In genomic region chr5:180297587-180298282, GRCh38 we compare ENCODE assay signal across 16 cellular contexts. TPM values are rescaled to one million over a fixed set of nuclear protein-coding genes. Genes with fewer than 3 reads are reported as not detected.
DNase-seq lines count a peak whose midpoint lies in the region; ATAC-seq and TF ChIP-seq lines count a peak whose summit lies in the region.
"Had no signal": no experiment of that assay in that cellular context is flagged by ENCODE, and none has a peak within 500 bp of the region (broad histone marks: within the 10 kb centered on the region; RNA-seq: fewer than 3 reads in every experiment).

No MANE protein-coding gene starts in this region.

- CTCF ChIA-PET in MCF 10A (lab: Yijun Ruan, JAX), result interaction anchor here (1.7 to 7.3 kb wide), 2 partner anchors 31 to 173 kb away, joined by 6 to 212 read pairs; no protein-coding TSS in a partner anchor
- CTCF ChIA-PET in mammary epithelial cell (lab: Charles Lee; ENCODE audit: low non-redundant PET), result no interaction called here

- H3K79me2 ChIP-seq in mammary epithelial cell (ENCODE audit: insufficient read depth, low read length), result no peaks in the 10 kb centered on the region

- H3K27ac Mint-ChIP-seq in MCF 10A (ENCODE audit: low read depth, unreplicated experiment), result no peak overlapping the region
- H3K27ac Mint-ChIP-seq in endodermal cell, result peak overlapping the region; percentile 21
- peak overlapping the region; percentile 42 for H3K27ac Mint-ChIP-seq in stimulated activated naive B cell treated with anti-CD40 and anti-IgM and Interleukin-4, amounts not matched to agents 10 μg/mL and 1 μg/mL and 100 μg/mL, for 72 hours

- H3K27me3 ChIP-seq in mammary epithelial cell (ENCODE audit: insufficient read depth, low read length) (no peaks in the 10 kb centered on the region), endodermal cell (ENCODE audit: control insufficient read depth, insufficient read depth, low read length, poor library complexity, severe bottlenecking) (no peaks in the 10 kb centered on the region)
- H3K27me3 ChIP-seq: Peyer's patch had no signal

- intact Hi-C loops in MCF 10A (cut with micrococcal nuclease) (no loop called here), mammary epithelial cell (cut with micrococcal nuclease) (no loop called here)

- H3K4me1 ChIP-seq in mammary epithelial cell (ENCODE audit: insufficient read depth, low read length), result no peaks in the 10 kb centered on the region
- no peaks in the 10 kb centered on the region for H3K4me1 ChIP-seq in endodermal cell (ENCODE audit: control insufficient read depth, insufficient read depth, low read length)
- H3K4me1 ChIP-seq: BE2C had no signal

- dilution Hi-C loops in mammary epithelial cell (cut with HindIII; ENCODE audit: low sequenced_read_pairs), result no loop called here

- in situ Hi-C loops in mammary epithelial cell (cut with MboI; ENCODE audit: low sequenced_read_pairs in 2 of 2), result loop anchor here in 1 of 2 donors (10.0 kb wide), 1 partner anchor 167 kb away; no protein-coding TSS in a partner anchor

- H3K27ac ChIP-seq in mammary epithelial cell (ENCODE audit: insufficient read depth, low read depth, low read length) (no peak overlapping the region), endodermal cell (ENCODE audit: low read depth, low read length) (no peak overlapping the region)
- H3K27ac ChIP-seq: Peyer's patch had no signal

- H3K36me3 Mint-ChIP-seq in MCF 10A (ENCODE audit: insufficient read depth, unreplicated experiment) (peaks cover 15% of the 10 kb centered on the region), endodermal cell (ENCODE audit: low read depth) (peaks cover 39% of the 10 kb centered on the region)
- peaks cover 3 to 8% of the 10 kb centered on the region in 2 donors for H3K36me3 Mint-ChIP-seq in stimulated activated naive B cell treated with anti-CD40 and anti-IgM and Interleukin-4, amounts not matched to agents 10 μg/mL and 1 μg/mL and 100 μg/mL, for 72 hours

- no peak overlapping the region for H3K4me3 ChIP-seq in mammary epithelial cell (replicated peaks in 1 of 3; ENCODE audit: insufficient read depth in 1 of 3, low read depth in 2 of 3, low read length in 3 of 3)
- no peak overlapping the region for H3K4me3 ChIP-seq in endodermal cell (ENCODE audit: low read length)
- H3K4me3 ChIP-seq: Peyer's patch had no signal

- no TSS peak for BruUV-seq in MCF 10A (replicated peaks; lab: Mats Ljungman, UMichigan)
- BruUV-seq in mammary epithelial cell (replicated peaks; lab: Mats Ljungman, UMichigan), result no TSS peak

- peaks cover 12% of the 10 kb centered on the region for H3K27me3 Mint-ChIP-seq in MCF 10A (ENCODE audit: insufficient read depth, unreplicated experiment)
- H3K27me3 Mint-ChIP-seq in endodermal cell (ENCODE audit: insufficient read depth), result no peaks in the 10 kb centered on the region
- peaks cover 4 to 6% of the 10 kb centered on the region in 2 donors for H3K27me3 Mint-ChIP-seq in stimulated activated naive B cell treated with anti-CD40 and anti-IgM and Interleukin-4, amounts not matched to agents 10 μg/mL and 1 μg/mL and 100 μg/mL, for 72 hours

- H3K9me3 Mint-ChIP-seq in MCF 10A (ENCODE audit: unreplicated experiment), result no peaks in the 10 kb centered on the region
- no peaks in the 10 kb centered on the region for H3K9me3 Mint-ChIP-seq in endodermal cell
- no peaks in the 10 kb centered on the region for H3K9me3 Mint-ChIP-seq in stimulated activated naive B cell treated with anti-CD40 and anti-IgM and Interleukin-4, amounts not matched to agents 10 μg/mL and 1 μg/mL and 100 μg/mL, for 72 hours

- H3K4me2 ChIP-seq in mammary epithelial cell (ENCODE audit: insufficient read depth, low read depth, low read length), result no peak overlapping the region

- peak; percentile 36 for DNase-seq in MCF 10A (ENCODE audit: unreplicated experiment)
- DNase-seq in mammary epithelial cell, result no peak
- peak; percentile 57 for DNase-seq in SW480 (ENCODE audit: low spot score)
- DNase-seq in endodermal cell, result no peak
- DNase-seq in stimulated activated naive B cell treated with anti-CD40 and anti-IgM and Interleukin-4, amounts not matched to agents 10 μg/mL and 1 μg/mL and 100 μg/mL, for 72 hours, result no peak
- no peak for DNase-seq in GF-D8 (lab: John Stamatoyannopoulos, UW)
- DNase-seq in NK-92 (lab: John Stamatoyannopoulos, UW; ENCODE audit: unreplicated experiment), result no peak
- DNase-seq: BE2C, EL, NCI-H1092 treated with DMSO at 0.1 percent for 48 hours, NCI-H2029 treated with DMSO at 0.1 percent for 48 hours, NCI-H226, NCI-H510A treated with DMSO at 0.1 percent for 48 hours, NCI-H748 treated with DMSO at 0.1 percent for 48 hours, Peyer's patch had no signal

- no peak overlapping the region for H3K9ac ChIP-seq in mammary epithelial cell (ENCODE audit: insufficient read depth, low read length)
- no peak overlapping the region for H3K9ac ChIP-seq in endodermal cell (ENCODE audit: extremely low read depth, low read length, poor library complexity, severe bottlenecking)

- POLR2A ChIA-PET in MCF 10A (lab: Yijun Ruan, JAX), result no interaction called here

- WGBS in mammary epithelial cell (ENCODE audit: low coverage, missing lambda C conversion rate), result 100% methylated on average over 2 of the region's 2 CpGs
- WGBS in endodermal cell (ENCODE audit: insufficient coverage in 1 of 2, insufficient read length in 1 of 2), 2 experiments, result 88% methylated on average over 2 of the region's 2 CpGs; no CpG with 5 or more reads in 1 of the 2 experiments

- H3K36me3 ChIP-seq in mammary epithelial cell (ENCODE audit: insufficient read depth, low read length) (no peaks in the 10 kb centered on the region), endodermal cell (ENCODE audit: control insufficient read depth, insufficient read depth, low read length) (peaks cover 28% of the 10 kb centered on the region)
- H3K36me3 ChIP-seq: BE2C, Peyer's patch had no signal

- no peak for TF ChIP-seq CTCF in MCF 10A (IDR thresholded peaks at IDR 0.05; ENCODE audit: unreplicated experiment)
- TF ChIP-seq CTCF in mammary epithelial cell (conservative IDR thresholded peaks at IDR 0.05 in 1 of 2, IDR thresholded peaks at IDR 0.05 in 1 of 2; ENCODE audit: extremely low read depth in 1 of 2, insufficient read depth in 1 of 2, low read depth in 1 of 2, low read length in 2 of 2), result no peak
- no peak for TF ChIP-seq CTCF in endodermal cell (conservative IDR thresholded peaks at IDR 0.05)

- no peak for ATAC-seq in stimulated activated naive B cell treated with anti-CD40 and anti-IgM and Interleukin-4, amounts not matched to agents 10 μg/mL and 1 μg/mL and 100 μg/mL, for 72 hours (replicated peaks)

- no peak overlapping the region for H2AFZ ChIP-seq in mammary epithelial cell (ENCODE audit: low read depth, low read length)

- H3K4me1 Mint-ChIP-seq in MCF 10A (ENCODE audit: insufficient read depth, unreplicated experiment) (peaks cover 25% of the 10 kb centered on the region), endodermal cell (peaks cover 7% of the 10 kb centered on the region)
- H3K4me1 Mint-ChIP-seq in stimulated activated naive B cell treated with anti-CD40 and anti-IgM and Interleukin-4, amounts not matched to agents 10 μg/mL and 1 μg/mL and 100 μg/mL, for 72 hours, result peaks cover 19 to 34% of the 10 kb centered on the region in 2 donors

- H4K20me1 ChIP-seq in mammary epithelial cell (ENCODE audit: insufficient read depth, low read length), result no peaks in the 10 kb centered on the region

- H3K9me3 ChIP-seq in mammary epithelial cell (replicated peaks; ENCODE audit: insufficient read depth, low read length), result no peaks in the 10 kb centered on the region
- H3K9me3 ChIP-seq in endodermal cell (ENCODE audit: control insufficient read depth, low read length), result no peaks in the 10 kb centered on the region
- H3K9me3 ChIP-seq: BE2C, Peyer's patch had no signal

- H3K4me3 Mint-ChIP-seq in MCF 10A (ENCODE audit: unreplicated experiment) (no peak overlapping the region), endodermal cell (no peak overlapping the region)
- H3K4me3 Mint-ChIP-seq in stimulated activated naive B cell treated with anti-CD40 and anti-IgM and Interleukin-4, amounts not matched to agents 10 μg/mL and 1 μg/mL and 100 μg/mL, for 72 hours, result no peak overlapping the region

RNA-seq across cellular contexts. Expression of gene MAPK9, which starts 5.9 kb away (rescaled TPM):
- total RNA-seq in MCF 10A (2022) (64.0 and 70.8 TPM in 2 replicates), mammary epithelial cell (10 to 100 TPM; 24.2 to 38.2 TPM), endodermal cell (10 to 100 TPM; 45.6 to 51.8 TPM)
- 31.0 TPM for polyA plus RNA-seq in mammary epithelial cell
- 21.5 TPM for polyA minus RNA-seq in mammary epithelial cell
- polyA plus RNA-seq in endodermal cell (2013, experiment 1 of 2), result 27.7 TPM
- polyA plus RNA-seq in endodermal cell (2013, experiment 2 of 2), result 26.4 TPM

RNA-seq across cellular contexts. Expression of gene GFPT2, which starts 55.4 kb away (rescaled TPM):
- total RNA-seq in MCF 10A (2022), result 8.2 and 15.7 TPM in 2 replicates
- total RNA-seq in mammary epithelial cell, result under 1 TPM in 1 of 2 donors, not detected in 1; 0.83 TPM
- polyA plus RNA-seq in mammary epithelial cell, result 0.15 TPM
- not detected for polyA minus RNA-seq in mammary epithelial cell
- total RNA-seq in endodermal cell, result 10 to 100 TPM; 19.5 to 37.3 TPM
- polyA plus RNA-seq in endodermal cell (2013, experiment 1 of 2), result 26.7 TPM
- polyA plus RNA-seq in endodermal cell (2013, experiment 2 of 2), result 23.6 TPM
- total RNA-seq: OCI-LY7 had no signal

Comparison
In these comparisons a context has a peak if more than half of its experiments do, and no peak if none do; other contexts are left out.
1. DNase-seq: peak in MCF 10A (single experiment) and SW480 (single experiment); none in mammary epithelial cell (single experiment), endodermal cell (single experiment), stimulated activated naive B cell treated with anti-CD40 and anti-IgM and Interleukin-4, amounts not matched to agents 10 μg/mL and 1 μg/mL and 100 μg/mL, for 72 hours (single experiment), GF-D8 (single experiment) and NK-92 (single experiment).